In the genomic region with DNA sequence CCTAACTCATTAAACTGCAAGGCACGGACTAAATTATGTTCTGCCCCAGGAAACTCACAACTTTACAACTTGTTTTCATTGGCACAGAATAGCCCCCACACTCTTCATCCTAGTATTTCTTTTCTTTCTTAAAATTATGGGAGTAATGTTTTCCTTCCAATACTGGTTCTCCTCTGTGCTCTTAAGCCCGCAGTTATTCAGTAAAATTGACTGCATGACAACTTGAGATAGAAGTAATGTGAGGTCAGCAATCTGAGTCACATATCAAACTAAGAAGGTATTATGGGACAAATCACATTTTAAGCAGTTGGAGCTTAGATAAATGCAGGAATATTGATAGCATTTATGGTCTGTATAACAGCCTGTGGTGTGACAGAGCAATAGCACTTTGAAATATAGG, we compare ENCODE assay signal across 18 cellular contexts.
A peak's percentile ranks its signal among the peaks of the same experiment; 100 is the strongest.
DNase-seq lines count a peak whose midpoint lies in the region; ATAC-seq, FAIRE-seq and TF ChIP-seq lines count a peak whose summit lies in the region.
"Had no signal": no experiment of that assay in that cellular context is flagged by ENCODE, and none has a peak within 500 bp of the region (broad histone marks: within the 10 kb centered on the region; RNA-seq: fewer than 3 reads in every experiment).

No MANE protein-coding gene starts in this region.

- H3K27me3 ChIP-seq in endothelial cell of umbilical vein (ENCODE audit: control insufficient read depth in 2 of 2, insufficient read depth in 2 of 2, low read length in 2 of 2) (no peaks in the 10 kb centered on the region), body of pancreas (no peaks in the 10 kb centered on the region)
- H3K27me3 ChIP-seq: Peyer's patch had no signal

- peak overlapping the region; percentile 55 for H2AFZ ChIP-seq in endothelial cell of umbilical vein (ENCODE audit: low read depth, low read length)

- H3K79me2 ChIP-seq in endothelial cell of umbilical vein (ENCODE audit: control insufficient read depth, insufficient read depth, low read length) = no peaks in the 10 kb centered on the region

- POLR2A ChIA-PET in endothelial cell of umbilical vein (lab: Charles Lee) = no interaction called here

- peak overlapping the region; percentile 66 for H3K4me2 ChIP-seq in endothelial cell of umbilical vein (ENCODE audit: insufficient read depth, low read length)
- H3K4me2 ChIP-seq: KMS-11 had no signal

- CTCF ChIA-PET in endothelial cell of umbilical vein (lab: Charles Lee) = interaction anchor here (0.8 to 2.5 kb wide), 4 partner anchors 17 to 173 kb away, joined by 3 to 7 read pairs (median 4); no protein-coding TSS in a partner anchor

- BruUV-seq in endothelial cell of umbilical vein (replicated peaks; lab: Mats Ljungman, UMichigan) = no TSS peak

- H3K4me3 ChIP-seq in endothelial cell of umbilical vein (replicated peaks in 1 of 3; ENCODE audit: insufficient read depth in 1 of 3, low read depth in 1 of 3, low read length in 3 of 3) (no peak overlapping the region), body of pancreas (no peak overlapping the region)
- H3K4me3 ChIP-seq: Peyer's patch had no signal

- TF ChIP-seq CTCF in endothelial cell of umbilical vein (IDR thresholded peaks at IDR 0.05; ENCODE audit: extremely low read depth in 1 of 2, insufficient read depth in 1 of 2, low read depth in 1 of 2, low read length in 2 of 2) = no peak
- TF ChIP-seq CTCF in body of pancreas (IDR thresholded peaks at IDR 0.05) = no peak

- H3K9me3 ChIP-seq in endothelial cell of umbilical vein (replicated peaks; ENCODE audit: control insufficient read depth, insufficient read depth, low read length) (no peaks in the 10 kb centered on the region), body of pancreas (no peaks in the 10 kb centered on the region)
- H3K9me3 ChIP-seq: Peyer's patch had no signal

- dilution Hi-C loops in endothelial cell of umbilical vein (cut with MboI; ENCODE audit: extremely low pct_ligation_motif_present, low sequenced_read_pairs) = no loop called here

- intact Hi-C loops in endothelial cell of umbilical vein (cut with micrococcal nuclease) (loop anchor here (5.0 kb wide), 2 partner anchors 174 to 626 kb away; no protein-coding TSS in a partner anchor), body of pancreas (cut with DNase I) (no loop called here)

- WGBS in body of pancreas, 2 donors = 65 to 70% methylated on average over 2 of the region's 2 CpGs

- H3K27ac ChIP-seq in endothelial cell of umbilical vein (ENCODE audit: insufficient read depth, low read depth, low read length) = peak overlapping the region; percentile 51
- H3K27ac ChIP-seq in body of pancreas = no peak overlapping the region
- H3K27ac ChIP-seq: KMS-11, Peyer's patch had no signal

- H4K20me1 ChIP-seq in endothelial cell of umbilical vein (replicated peaks; ENCODE audit: control insufficient read depth, extremely low read depth, insufficient read depth, low read length) = no peaks in the 10 kb centered on the region

- TF ChIP-seq POLR2A in endothelial cell of umbilical vein (IDR thresholded peaks at IDR 0.05; ENCODE audit: low read depth, low read length) (no peak), body of pancreas (IDR thresholded peaks at IDR 0.05) (no peak)

- ATAC-seq in body of pancreas = no peak

- DNase-seq in LHCN-M2 (ENCODE audit: low read depth) (peak; percentile 18), endothelial cell of umbilical vein (ENCODE audit: low read depth, low spot score) (peak; percentile 47), left kidney (ENCODE audit: low read depth, low spot score) (peak; percentile 69), stromal cell of bone marrow (ENCODE audit: low read depth) (peak; percentile 44), body of pancreas (no peak), DMS153 (lab: John Stamatoyannopoulos, UW) (no peak), KG1 (lab: John Stamatoyannopoulos, UW) (no peak)
- DNase-seq: MV-4-11, NCI-H1105 treated with DMSO at 0.1 percent for 48 hours, NCI-H2029 treated with DMSO at 0.1 percent for 48 hours, NCI-H226, NCI-H510A treated with DMSO at 0.1 percent for 48 hours, NCI-H748 treated with DMSO at 0.1 percent for 48 hours, Peyer's patch had no signal

- H3K9me1 ChIP-seq in endothelial cell of umbilical vein (replicated peaks; ENCODE audit: control insufficient read depth, extremely low read depth, insufficient read depth, low read length) = no peaks in the 10 kb centered on the region

- H3K36me3 ChIP-seq in endothelial cell of umbilical vein (ENCODE audit: control insufficient read depth in 2 of 2, extremely low read depth in 1 of 2, insufficient read depth in 2 of 2, low read length in 2 of 2) = no peaks in the 10 kb centered on the region
- H3K36me3 ChIP-seq in body of pancreas (replicated peaks in 1 of 2; ENCODE audit: insufficient read depth in 1 of 2, low read depth in 2 of 2) = no peaks in the 10 kb centered on the region
- H3K36me3 ChIP-seq: Peyer's patch had no signal

- no peak for FAIRE-seq in endothelial cell of umbilical vein (lab: Jason Lieb, UNC)
- FAIRE-seq: A204.1, H54, HTR-8/SVneo had no signal

- peak overlapping the region; percentile 27 for H3K9ac ChIP-seq in endothelial cell of umbilical vein (replicated peaks; ENCODE audit: extremely low read depth, insufficient read depth, low read length)
- H3K9ac ChIP-seq: KMS-11 had no signal

- H3K4me1 ChIP-seq in endothelial cell of umbilical vein (ENCODE audit: control insufficient read depth, extremely low read depth, insufficient read depth, low read length) = peaks cover 45% of the 10 kb centered on the region
- no peaks in the 10 kb centered on the region for H3K4me1 ChIP-seq in body of pancreas
- H3K4me1 ChIP-seq: Peyer's patch had no signal

TF ChIP-seq in endothelial cell of umbilical vein, 7 proteins besides CTCF, POLR2A, EP300 and RAD21:
- TF ChIP-seq JUN (IDR thresholded peaks at IDR 0.05; ENCODE audit: borderline replicate concordance, insufficient read depth, insufficient read length, low read depth) (no peak), EZH2 (IDR thresholded peaks at IDR 0.05; ENCODE audit: borderline replicate concordance, low read depth, low read length, severe bottlenecking) (no peak), MYC (IDR thresholded peaks at IDR 0.05; ENCODE audit: low read depth, low read length) (no peak), FOS (IDR thresholded peaks at IDR 0.05; ENCODE audit: borderline replicate concordance, insufficient read depth, low read length) (no peak), GATA2 (IDR thresholded peaks at IDR 0.05; ENCODE audit: insufficient read depth, insufficient read length, low read depth, low read length) (no peak), POLR2AphosphoS5 (IDR thresholded peaks at IDR 0.05; ENCODE audit: insufficient read depth, low read depth, low read length) (no peak)
- TF ChIP-seq, protein P1, sequence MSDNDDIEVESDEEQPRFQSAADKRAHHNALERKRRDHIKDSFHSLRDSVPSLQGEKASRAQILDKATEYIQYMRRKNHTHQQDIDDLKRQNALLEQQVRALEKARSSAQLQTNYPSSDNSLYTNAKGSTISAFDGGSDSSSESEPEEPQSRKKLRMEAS (IDR thresholded peaks at IDR 0.05; ENCODE audit: insufficient read depth, insufficient read length) = no peak

Comparison
In these comparisons a context has a peak if more than half of its experiments do, and no peak if none do; other contexts are left out.
1. DNase-seq: peak in LHCN-M2 (single experiment), endothelial cell of umbilical vein (single experiment), left kidney (single experiment) and stromal cell of bone marrow (single experiment); none in body of pancreas (0 of 4), DMS153 (single experiment) and KG1 (single experiment).